In genomic region chr5:171534009-171534895, GRCh38 we compare ENCODE assay signal across 19 cellular contexts.
DNase-seq lines count a peak whose midpoint lies in the region; ATAC-seq lines count a peak whose summit lies in the region.
"Had no signal": no experiment of that assay in that cellular context is flagged by ENCODE, and none has a peak within 500 bp of the region (broad histone marks: within the 10 kb centered on the region; RNA-seq: fewer than 3 reads in every experiment).

No MANE protein-coding gene starts in this region.

- H3K27me3 ChIP-seq in HAP-1 (ENCODE audit: low read depth): peaks cover 13% of the 10 kb centered on the region; the same call in 1 of the 2 replicates
- H3K27me3 ChIP-seq: thyroid gland had no signal

- H3K4me3 ChIP-seq in HAP-1: no peak overlapping the region
- H3K4me3 ChIP-seq: coronary artery, lower lobe of right lung, prostate gland, thyroid gland had no signal

- H3K36me3 ChIP-seq in HAP-1 (replicated peaks): no peaks in the 10 kb centered on the region
- H3K36me3 ChIP-seq: lower lobe of right lung, prostate gland, thyroid gland had no signal

- H3K9me3 ChIP-seq in HAP-1: no peaks in the 10 kb centered on the region
- H3K9me3 ChIP-seq: lower lobe of right lung, prostate gland, thyroid gland had no signal

- in situ Hi-C loops in HAP-1 (cut with MboI; ENCODE audit: low sequenced_read_pairs): no loop called here

- ATAC-seq in left lobe of liver (no peak), GM18517 (IDR thresholded peaks at IDR 0.05; ENCODE audit: unreplicated experiment) (no peak), GM18519 (IDR thresholded peaks at IDR 0.05; ENCODE audit: low FRiP score, unreplicated experiment) (no peak)
- ATAC-seq: lower lobe of right lung; naive thymus-derived CD4-positive, alpha-beta T cell; T-helper 17 cell had no signal

- no peaks in the 10 kb centered on the region for H3K4me1 ChIP-seq in HAP-1
- H3K4me1 ChIP-seq: lower lobe of right lung, prostate gland, thyroid gland had no signal

- DNase-seq in activated CD4-positive, alpha-beta T cell treated with anti-CD3 and anti-CD28 coated beads for 48 hours: peak; percentile 38
- DNase-seq in activated CD4-positive, alpha-beta T cell treated with anti-CD3 and anti-CD28 coated beads, Interleukin-2, amount 50 U/mL, for 1 hour: no peak
- peak; percentile 63 for DNase-seq in Daoy (ENCODE audit: low read depth)
- DNase-seq in SW480 (ENCODE audit: low spot score): peak; percentile 70
- peak; percentile 22 for DNase-seq in left lobe of liver (ENCODE audit: low spot score)
- DNase-seq in HAP-1 (ENCODE audit: low spot score in 2 of 2): no peak
- DNase-seq: activated CD4-positive, CD25-positive, alpha-beta regulatory T cell treated with anti-CD3 and anti-CD28 coated beads, Interleukin-2, amount 50 U/mL, for 72 hours; activated effector memory CD4-positive, alpha-beta T cell treated with anti-CD3 and anti-CD28 coated beads, Interleukin-2, amount 50 U/mL, for 16 hours; aorta; CD8-positive, alpha-beta memory T cell; lower lobe of right lung; naive thymus-derived CD4-positive, alpha-beta T cell; NCI-H774; T-helper 17 cell; thyroid gland had no signal

Comparison
In these comparisons a context has a peak if more than half of its experiments do, and no peak if none do; other contexts are left out.
1. DNase-seq: peak in activated CD4-positive, alpha-beta T cell treated with anti-CD3 and anti-CD28 coated beads for 48 hours (single experiment), Daoy (single experiment), SW480 (single experiment) and left lobe of liver (single experiment); none in activated CD4-positive, alpha-beta T cell treated with anti-CD3 and anti-CD28 coated beads, Interleukin-2, amount 50 U/mL, for 1 hour (single experiment) and HAP-1 (0 of 2).